In the genomic region with DNA sequence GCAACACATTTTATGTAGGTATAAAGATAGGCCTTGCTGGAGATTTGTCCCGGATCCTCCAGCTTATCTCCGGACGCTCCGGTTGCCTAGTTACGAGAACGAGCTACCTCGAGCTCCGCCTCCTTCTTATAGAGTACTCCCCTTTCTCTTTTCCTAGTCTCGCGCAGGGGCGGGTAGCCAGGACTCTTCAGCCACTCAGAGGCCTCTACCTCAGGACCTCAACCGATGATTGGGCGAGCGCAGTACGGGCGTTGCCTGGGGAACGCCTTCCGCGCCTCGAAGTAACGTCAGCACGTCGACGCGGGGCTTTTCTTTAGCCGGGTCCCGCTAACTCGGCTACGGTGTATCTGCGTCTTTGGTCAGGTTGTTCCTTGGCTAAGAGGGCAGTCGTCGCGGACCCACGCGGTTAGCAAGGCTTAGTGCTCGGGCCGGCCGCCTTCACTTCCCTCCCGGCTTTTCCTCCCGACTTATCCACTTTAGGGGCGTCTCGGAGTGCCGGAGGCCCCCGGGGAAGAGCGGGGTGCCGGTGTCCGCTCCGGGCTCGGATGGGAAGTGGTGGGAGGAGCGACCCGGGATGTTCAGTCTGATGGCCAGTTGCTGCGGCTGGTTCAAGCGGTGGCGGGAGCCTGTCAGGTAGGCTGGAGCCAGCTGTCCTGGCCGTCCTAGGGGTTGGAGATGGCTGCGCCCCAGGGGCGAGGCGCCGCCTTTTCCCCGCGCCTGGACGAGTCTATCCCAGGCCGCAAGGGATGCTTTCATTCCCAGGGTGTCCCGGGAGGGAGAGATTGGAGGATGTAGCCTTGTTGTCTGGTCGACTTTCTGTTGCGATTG, we compare ENCODE assay signal across 1 cellular context.
A peak's percentile ranks its signal among the peaks of the same experiment; 100 is the strongest.
TF ChIP-seq lines count a peak whose summit lies in the region.

Gene ARL13B (plus strand): TSS at position 306 of the 828 bp plus-strand sequence. CDS start 269 bp downstream, at position 575.

TF ChIP-seq in GM12878, 131 proteins besides CTCF, POLR2A, EP300 and RAD21 (continued from another document and continues in another):
- TF ChIP-seq CUX1 (IDR thresholded peaks at IDR 0.05; ENCODE audit: insufficient replicate concordance, low read depth, low read length) = no peak
- TF ChIP-seq SREBF1 (IDR thresholded peaks at IDR 0.05; ENCODE audit: low read length) = no peak
- no peak for TF ChIP-seq WRNIP1 (IDR thresholded peaks at IDR 0.05; ENCODE audit: borderline replicate concordance, low read depth, low read length)
- TF ChIP-seq CHD1 (IDR thresholded peaks at IDR 0.05; ENCODE audit: low read depth, low read length) = no peak
- TF ChIP-seq MTA3 (IDR thresholded peaks at IDR 0.05; ENCODE audit: borderline replicate concordance, low read length) = no peak
- TF ChIP-seq TAF1 (IDR thresholded peaks at IDR 0.05; ENCODE audit: borderline replicate concordance, low read depth, low read length) = 0 out of 2 replicates have a peak, but pooled peaks have one; percentile 31
- peak; percentile 59; the same call in 1 of the 2 replicates for TF ChIP-seq TCF3 (IDR thresholded peaks at IDR 0.05; ENCODE audit: borderline replicate concordance, insufficient read depth, low read depth, low read length)
- peak in 1 of 2 experiments; percentile 87; a peak in 1 of 3 replicates for TF ChIP-seq EGR1 (IDR thresholded peaks at IDR 0.05; ENCODE audit: borderline replicate concordance in 1 of 2, low read depth in 2 of 2, low read length in 2 of 2)
- peak; percentile 92 for TF ChIP-seq CHD2 (IDR thresholded peaks at IDR 0.05; ENCODE audit: borderline replicate concordance, low read depth, low read length)
- TF ChIP-seq POLR2AphosphoS5 (IDR thresholded peaks at IDR 0.05; ENCODE audit: low read length) = peak; percentile 73
- no peak for TF ChIP-seq ZBTB11 (CRISPR knock-in tag; IDR thresholded peaks at IDR 0.05)
- TF ChIP-seq CEBPB (IDR thresholded peaks at IDR 0.05; ENCODE audit: borderline replicate concordance in 1 of 2, low read depth in 2 of 2, low read length in 2 of 2) = no peak
- no peak for TF ChIP-seq STAT3 (IDR thresholded peaks at IDR 0.05; ENCODE audit: low read depth, low read length)
- 0 out of 2 replicates have a peak, but pooled peaks have one; percentile 30 for TF ChIP-seq HDGF (IDR thresholded peaks at IDR 0.05)
- no peak for TF ChIP-seq ZBED1 (IDR thresholded peaks at IDR 0.05; ENCODE audit: borderline replicate concordance)
- no peak for TF ChIP-seq MYC (IDR thresholded peaks at IDR 0.05; ENCODE audit: insufficient read depth, insufficient read length, insufficient replicate concordance, low read length, severe bottlenecking)
- TF ChIP-seq ZNF24 (IDR thresholded peaks at IDR 0.05) = no peak
- TF ChIP-seq NFIC (IDR thresholded peaks at IDR 0.05; ENCODE audit: low read depth, low read length) = no peak
- peak; percentile 72 for TF ChIP-seq FOS (IDR thresholded peaks at IDR 0.05; ENCODE audit: borderline replicate concordance, extremely low read depth, insufficient read length)
- TF ChIP-seq JUND (IDR thresholded peaks at IDR 0.05; ENCODE audit: low read depth, low read length) = no peak
- TF ChIP-seq ELK1 (IDR thresholded peaks at IDR 0.05; ENCODE audit: low read depth, low read length) = peak; percentile 17; the same call in 1 of the 2 replicates
- TF ChIP-seq ZNF384 (IDR thresholded peaks at IDR 0.05; ENCODE audit: borderline replicate concordance, low read depth, low read length) = no peak
- TF ChIP-seq MYB (IDR thresholded peaks at IDR 0.05; ENCODE audit: borderline replicate concordance, low read depth, low read length) = no peak
- TF ChIP-seq RELB (IDR thresholded peaks at IDR 0.05; ENCODE audit: low read depth) = peak; percentile 26; the same call in 1 of the 2 replicates
- TF ChIP-seq BMI1 (IDR thresholded peaks at IDR 0.05; ENCODE audit: borderline replicate concordance) = peak; percentile 94
- peak; percentile 55; the same call in 1 of the 2 replicates for TF ChIP-seq LARP7 (IDR thresholded peaks at IDR 0.05)
- TF ChIP-seq GATAD2B (conservative IDR thresholded peaks at IDR 0.05; ENCODE audit: low read depth) = no peak
- peak; percentile 90 for TF ChIP-seq CREM (IDR thresholded peaks at IDR 0.05; ENCODE audit: low read depth)
- no peak for TF ChIP-seq ZSCAN29 (IDR thresholded peaks at IDR 0.05)
- peak; percentile 55; the same call in 1 of the 2 replicates for TF ChIP-seq PML (IDR thresholded peaks at IDR 0.05; ENCODE audit: low read length)
- 0 out of 2 replicates have a peak, but pooled peaks have one; percentile 26 for TF ChIP-seq DPF2 (IDR thresholded peaks at IDR 0.05)
- TF ChIP-seq YY1 (IDR thresholded peaks at IDR 0.05; ENCODE audit: low read depth, low read length) = no peak; the same call in 1 of the 2 replicates
- no peak for TF ChIP-seq CHD4 (IDR thresholded peaks at IDR 0.05)
- no peak for TF ChIP-seq ZNF217 (IDR thresholded peaks at IDR 0.05)
- no peak for TF ChIP-seq ETV6 (conservative IDR thresholded peaks at IDR 0.05 in 1 of 2, IDR thresholded peaks at IDR 0.05 in 1 of 2; ENCODE audit: borderline replicate concordance in 1 of 2, low read depth in 1 of 2)
- TF ChIP-seq, protein P1, sequence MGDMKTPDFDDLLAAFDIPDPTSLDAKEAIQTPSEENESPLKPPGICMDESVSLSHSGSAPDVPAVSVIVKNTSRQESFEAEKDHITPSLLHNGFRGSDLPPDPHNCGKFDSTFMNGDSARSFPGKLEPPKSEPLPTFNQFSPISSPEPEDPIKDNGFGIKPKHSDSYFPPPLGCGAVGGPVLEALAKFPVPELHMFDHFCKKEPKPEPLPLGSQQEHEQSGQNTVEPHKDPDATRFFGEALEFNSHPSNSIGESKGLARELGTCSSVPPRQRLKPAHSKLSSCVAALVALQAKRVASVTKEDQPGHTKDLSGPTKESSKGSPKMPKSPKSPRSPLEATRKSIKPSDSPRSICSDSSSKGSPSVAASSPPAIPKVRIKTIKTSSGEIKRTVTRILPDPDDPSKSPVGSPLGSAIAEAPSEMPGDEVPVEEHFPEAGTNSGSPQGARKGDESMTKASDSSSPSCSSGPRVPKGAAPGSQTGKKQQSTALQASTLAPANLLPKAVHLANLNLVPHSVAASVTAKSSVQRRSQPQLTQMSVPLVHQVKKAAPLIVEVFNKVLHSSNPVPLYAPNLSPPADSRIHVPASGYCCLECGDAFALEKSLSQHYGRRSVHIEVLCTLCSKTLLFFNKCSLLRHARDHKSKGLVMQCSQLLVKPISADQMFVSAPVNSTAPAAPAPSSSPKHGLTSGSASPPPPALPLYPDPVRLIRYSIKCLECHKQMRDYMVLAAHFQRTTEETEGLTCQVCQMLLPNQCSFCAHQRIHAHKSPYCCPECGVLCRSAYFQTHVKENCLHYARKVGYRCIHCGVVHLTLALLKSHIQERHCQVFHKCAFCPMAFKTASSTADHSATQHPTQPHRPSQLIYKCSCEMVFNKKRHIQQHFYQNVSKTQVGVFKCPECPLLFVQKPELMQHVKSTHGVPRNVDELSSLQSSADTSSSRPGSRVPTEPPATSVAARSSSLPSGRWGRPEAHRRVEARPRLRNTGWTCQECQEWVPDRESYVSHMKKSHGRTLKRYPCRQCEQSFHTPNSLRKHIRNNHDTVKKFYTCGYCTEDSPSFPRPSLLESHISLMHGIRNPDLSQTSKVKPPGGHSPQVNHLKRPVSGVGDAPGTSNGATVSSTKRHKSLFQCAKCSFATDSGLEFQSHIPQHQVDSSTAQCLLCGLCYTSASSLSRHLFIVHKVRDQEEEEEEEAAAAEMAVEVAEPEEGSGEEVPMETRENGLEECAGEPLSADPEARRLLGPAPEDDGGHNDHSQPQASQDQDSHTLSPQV (IDR thresholded peaks at IDR 0.05) = no peak
- no peak for TF ChIP-seq MTA2 (IDR thresholded peaks at IDR 0.05; ENCODE audit: low read depth)
- peak in 1 of 2 experiments; percentile 16; a peak in 1 of 4 replicates for TF ChIP-seq BHLHE40 (IDR thresholded peaks at IDR 0.05; ENCODE audit: borderline replicate concordance in 1 of 2, low read depth in 2 of 2, low read length in 1 of 2)
- peak; percentile 97 for TF ChIP-seq SP1 (IDR thresholded peaks at IDR 0.05; ENCODE audit: low read depth, low read length)
- TF ChIP-seq SMAD1 (IDR thresholded peaks at IDR 0.05; ENCODE audit: low read depth, partially characterized antibody) = no peak
- TF ChIP-seq, protein P2, sequence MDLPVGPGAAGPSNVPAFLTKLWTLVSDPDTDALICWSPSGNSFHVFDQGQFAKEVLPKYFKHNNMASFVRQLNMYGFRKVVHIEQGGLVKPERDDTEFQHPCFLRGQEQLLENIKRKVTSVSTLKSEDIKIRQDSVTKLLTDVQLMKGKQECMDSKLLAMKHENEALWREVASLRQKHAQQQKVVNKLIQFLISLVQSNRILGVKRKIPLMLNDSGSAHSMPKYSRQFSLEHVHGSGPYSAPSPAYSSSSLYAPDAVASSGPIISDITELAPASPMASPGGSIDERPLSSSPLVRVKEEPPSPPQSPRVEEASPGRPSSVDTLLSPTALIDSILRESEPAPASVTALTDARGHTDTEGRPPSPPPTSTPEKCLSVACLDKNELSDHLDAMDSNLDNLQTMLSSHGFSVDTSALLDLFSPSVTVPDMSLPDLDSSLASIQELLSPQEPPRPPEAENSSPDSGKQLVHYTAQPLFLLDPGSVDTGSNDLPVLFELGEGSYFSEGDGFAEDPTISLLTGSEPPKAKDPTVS (IDR thresholded peaks at IDR 0.05; ENCODE audit: low read depth, low read length) = no peak
- TF ChIP-seq SIX5 (IDR thresholded peaks at IDR 0.05; ENCODE audit: low read depth, low read length, severe bottlenecking) = no peak
- TF ChIP-seq IRF4 (IDR thresholded peaks at IDR 0.05; ENCODE audit: low read depth, low read length) = no peak
- TF ChIP-seq RBBP5 (conservative IDR thresholded peaks at IDR 0.05) = no peak
